Comparison of ENCODE assay signal across 8 cellular contexts in the genomic region with DNA sequence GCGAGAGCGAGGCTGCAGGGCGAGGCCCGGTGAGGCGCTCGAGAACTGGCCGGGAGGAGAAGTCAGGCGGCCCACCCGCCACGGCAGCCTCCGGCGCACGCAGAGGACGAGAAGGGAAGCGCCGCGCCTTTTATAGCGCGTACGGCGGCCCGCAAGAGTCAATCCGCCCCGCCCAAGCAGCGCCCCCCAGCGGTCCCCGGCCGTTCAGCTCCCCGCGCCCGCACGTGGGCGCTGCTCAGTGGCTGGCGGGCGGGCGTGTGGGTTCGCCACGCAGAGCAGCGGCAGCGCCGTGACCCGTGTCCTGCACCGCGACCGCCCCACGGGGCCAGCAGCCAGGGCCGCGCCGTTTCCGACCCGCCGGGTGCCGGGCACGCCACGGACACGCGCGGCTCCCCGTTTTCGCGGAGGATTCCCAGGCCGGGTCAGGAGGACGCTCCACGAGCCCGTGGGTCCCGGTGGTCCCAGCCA.
DNase-seq lines count a peak whose midpoint lies in the region; ATAC-seq and TF ChIP-seq lines count a peak whose summit lies in the region.

No MANE protein-coding gene starts in this region.

- TF ChIP-seq POLR2A in Raji (IDR thresholded peaks at IDR 0.05; ENCODE audit: insufficient read depth, low read depth, low read length), result peak; percentile 100

- H3K4me3 ChIP-seq in foreskin fibroblast (ENCODE audit: low read depth in 1 of 2, low read length in 2 of 2) (peak overlapping the region; percentile 85 to 92), neuron (ENCODE audit: low read length) (peak overlapping the region; percentile 99), stomach smooth muscle (ENCODE audit: low read length in 2 of 2) (peak overlapping the region; percentile 67 to 96)

- peaks cover 35% of the 10 kb centered on the region for H3K36me3 ChIP-seq in neuron (ENCODE audit: insufficient read depth, low read length)
- H3K36me3 ChIP-seq in stomach smooth muscle (ENCODE audit: control insufficient read depth in 2 of 2, insufficient read depth in 2 of 2, low read length in 2 of 2), result peaks cover 26% of the 10 kb centered on the region in 2 donors

- H3K9ac ChIP-seq in stomach smooth muscle (ENCODE audit: low read length in 2 of 2), result peak overlapping the region; percentile 77 to 90

- H3K27ac ChIP-seq in stomach smooth muscle (ENCODE audit: low read length), result no peak overlapping the region

- peak overlapping the region; percentile 65 for H2AFZ ChIP-seq in neuron (ENCODE audit: low read depth, low read length)

- DNase-seq in DMS53 (lab: John Stamatoyannopoulos, UW), result peak; percentile 94
- DNase-seq in KG1 (lab: John Stamatoyannopoulos, UW), result peak; percentile 82
- peak; percentile 97 for DNase-seq in activated effector memory CD4-positive, alpha-beta T cell treated with anti-CD3 and anti-CD28 coated beads, Interleukin-2, amount 50 U/mL, for 16 hours
- peak; percentile 88 to 96 for DNase-seq in foreskin fibroblast

- peaks cover 23% of the 10 kb centered on the region for H3K4me1 ChIP-seq in neuron (ENCODE audit: insufficient read depth, low read length)
- peaks cover 40% of the 10 kb centered on the region for H3K4me1 ChIP-seq in stomach smooth muscle (ENCODE audit: control insufficient read depth, insufficient read depth, low read length)

- peak; percentile 67 for ATAC-seq in GM21576 (IDR thresholded peaks at IDR 0.05; ENCODE audit: unreplicated experiment)

- H3K9me3 ChIP-seq in neuron (ENCODE audit: low read length) (no peaks in the 10 kb centered on the region), stomach smooth muscle (ENCODE audit: control insufficient read depth in 2 of 2, low read length in 2 of 2) (no peaks in the 10 kb centered on the region)

- H3K27me3 ChIP-seq in neuron (ENCODE audit: insufficient read depth, low read length) (no peaks in the 10 kb centered on the region), stomach smooth muscle (ENCODE audit: control insufficient read depth in 1 of 2, insufficient read depth in 2 of 2, low read length in 2 of 2) (no peaks in the 10 kb centered on the region)

- peak; percentile 82 for TF ChIP-seq CTCF in foreskin fibroblast (IDR thresholded peaks at IDR 0.05; ENCODE audit: low read depth, low read length)
